In the genomic region with DNA sequence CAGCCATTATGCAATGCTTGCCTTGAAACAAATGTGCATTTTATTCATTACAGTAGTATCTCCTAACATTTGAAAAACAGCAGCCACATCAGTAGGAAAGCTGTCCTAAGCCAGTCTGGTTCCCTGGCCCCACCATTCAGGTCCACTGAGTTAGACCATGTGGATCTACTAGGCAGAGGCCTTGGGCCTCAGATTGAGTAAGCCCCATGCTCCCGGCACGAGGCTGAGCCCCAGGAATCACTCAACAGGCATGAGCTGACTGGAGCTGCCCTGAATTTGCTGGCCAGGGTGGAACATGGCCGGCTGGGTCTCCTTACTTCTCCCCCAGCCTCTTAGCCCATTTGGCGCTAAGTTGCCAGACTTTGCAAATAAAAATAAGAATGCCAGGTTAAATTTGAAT, we compare ENCODE assay signal across 18 cellular contexts.
DNase-seq lines count a peak whose midpoint lies in the region; ATAC-seq, FAIRE-seq and TF ChIP-seq lines count a peak whose summit lies in the region.
"Had no signal": no experiment of that assay in that cellular context is flagged by ENCODE, and none has a peak within 500 bp of the region (broad histone marks: within the 10 kb centered on the region; RNA-seq: fewer than 3 reads in every experiment).

No MANE protein-coding gene starts in this region.

- TF ChIP-seq EP300 in HepG2 (IDR thresholded peaks at IDR 0.05; ENCODE audit: low read depth in 2 of 2, low read length in 2 of 2) (no peak), HepG2 (CRISPR knock-in tag; IDR thresholded peaks at IDR 0.05; ENCODE audit: borderline replicate concordance) (no peak)

- H3K36me3 ChIP-seq in HepG2 (replicated peaks in 1 of 2; ENCODE audit: control insufficient read depth in 1 of 2, insufficient read depth in 2 of 2, low read length in 2 of 2) (no peaks in the 10 kb centered on the region), right lobe of liver (no peaks in the 10 kb centered on the region), Peyer's patch (no peaks in the 10 kb centered on the region), muscle layer of colon (ENCODE audit: insufficient read depth, low read length) (no peaks in the 10 kb centered on the region), upper lobe of right lung (no peaks in the 10 kb centered on the region)
- H3K36me3 ChIP-seq: HAP-1, SJCRH30 had no signal

- H3K9ac ChIP-seq in HepG2 (ENCODE audit: insufficient read depth, low read depth, low read length) (no peak overlapping the region), muscle layer of colon (ENCODE audit: low read length) (no peak overlapping the region)

- TF ChIP-seq POLR2A in HepG2 (IDR thresholded peaks at IDR 0.05; ENCODE audit: insufficient read depth in 1 of 2, low read depth in 2 of 2, low read length in 2 of 2) (no peak), right lobe of liver (IDR thresholded peaks at IDR 0.05) (no peak), Peyer's patch (IDR thresholded peaks at IDR 0.05) (no peak)

- H3K4me3 ChIP-seq in HepG2 (replicated peaks in 1 of 3; ENCODE audit: insufficient read depth in 1 of 3, low read depth in 2 of 3, low read length in 3 of 3), result no peak overlapping the region
- H3K4me3 ChIP-seq in right lobe of liver, result no peak overlapping the region
- no peak overlapping the region for H3K4me3 ChIP-seq in Peyer's patch
- no peak overlapping the region for H3K4me3 ChIP-seq in muscle layer of colon (ENCODE audit: low read depth in 1 of 2, low read length in 2 of 2)
- no peak overlapping the region for H3K4me3 ChIP-seq in upper lobe of right lung
- H3K4me3 ChIP-seq: HAP-1, SJCRH30 had no signal

- BruUV-seq in HepG2 (replicated peaks; lab: Mats Ljungman, UMichigan), result no TSS peak

- no peak overlapping the region for H2AFZ ChIP-seq in HepG2 (ENCODE audit: low read length)

- DNase-seq in HepG2 (ENCODE audit: low spot score), result no peak
- DNase-seq in right lobe of liver, result no peak
- peak in 2 of 3 donors; percentile 19 to 45 for DNase-seq in Peyer's patch
- peak; percentile 43 for DNase-seq in upper lobe of right lung
- no peak for DNase-seq in activated CD4-positive, alpha-beta T cell treated with anti-CD3 and anti-CD28 coated beads, Interleukin-2, amount 50 U/mL, for 1 hour
- DNase-seq in SKM-1 (lab: John Stamatoyannopoulos, UW; ENCODE audit: unreplicated experiment), result no peak
- DNase-seq in UCSD-AML1 (lab: John Stamatoyannopoulos, UW; ENCODE audit: unreplicated experiment), result no peak
- DNase-seq: DMS 273 treated with DMSO at 0.1 percent for 48 hours; GDM1; NCI-H1105; NCI-H1694; NCI-H2081 treated with DMSO at 0.1 percent for 48 hours; NK-92 treated with Interleukin-12 subunit alpha and Interleukin-12 subunit beta, amount 100 ng/mL, for 24 hours; SJCRH30 had no signal

- no peaks in the 10 kb centered on the region for H4K20me1 ChIP-seq in HepG2 (ENCODE audit: insufficient read depth, low read length)

- CTCF ChIA-PET in HepG2 (lab: Yijun Ruan, JAX; ENCODE audit: low intra/inter-chr PET ratio, low total read pairs), result no interaction called here

- peaks cover 9% of the 10 kb centered on the region for H3K9me3 ChIP-seq in HepG2 (ENCODE audit: low read length)
- peaks cover 0 to 6% (median 0%) of the 10 kb centered on the region in 4 donors for H3K9me3 ChIP-seq in right lobe of liver
- peaks cover 0 to 5% (median 0%) of the 10 kb centered on the region in 4 donors for H3K9me3 ChIP-seq in Peyer's patch
- no peaks in the 10 kb centered on the region for H3K9me3 ChIP-seq in muscle layer of colon (ENCODE audit: low read length)
- H3K9me3 ChIP-seq in upper lobe of right lung, result peaks cover 10% of the 10 kb centered on the region
- H3K9me3 ChIP-seq: HAP-1 had no signal

- in situ Hi-C loops in HepG2 (cut with HindIII; ENCODE audit: extremely low pct_ligation_motif_present, low pct_unique_long_range_greater_than_20kb), result no loop called here

- H3K79me2 ChIP-seq in HepG2 (ENCODE audit: insufficient read depth, low read length), result no peaks in the 10 kb centered on the region

- H3K27me3 ChIP-seq in HepG2 (ENCODE audit: control insufficient read depth in 1 of 2, insufficient read depth in 2 of 2, low read length in 2 of 2), result no peaks in the 10 kb centered on the region
- H3K27me3 ChIP-seq in right lobe of liver, result no peaks in the 10 kb centered on the region
- H3K27me3 ChIP-seq in Peyer's patch, result no peaks in the 10 kb centered on the region
- H3K27me3 ChIP-seq in muscle layer of colon (ENCODE audit: control insufficient read depth in 1 of 2, insufficient read depth in 2 of 2, low read length in 2 of 2), result no peaks in the 10 kb centered on the region
- no peaks in the 10 kb centered on the region for H3K27me3 ChIP-seq in upper lobe of right lung
- H3K27me3 ChIP-seq: SJCRH30 had no signal

- no peak overlapping the region for H3K4me2 ChIP-seq in HepG2 (ENCODE audit: low read depth, low read length)

- TF ChIP-seq CTCF in HepG2 (CRISPR knock-in tag; IDR thresholded peaks at IDR 0.05), result no peak
- no peak for TF ChIP-seq CTCF in right lobe of liver (IDR thresholded peaks at IDR 0.05)
- TF ChIP-seq CTCF in Peyer's patch (IDR thresholded peaks at IDR 0.05), result no peak
- no peak for TF ChIP-seq CTCF in upper lobe of right lung (IDR thresholded peaks at IDR 0.05)

- TF ChIP-seq RAD21 in HepG2 (CRISPR knock-in tag; IDR thresholded peaks at IDR 0.05), result no peak

- H3K27ac ChIP-seq in HepG2 (ENCODE audit: extremely low read length, insufficient read depth, low read length) (no peak overlapping the region), right lobe of liver (no peak overlapping the region), Peyer's patch (no peak overlapping the region), muscle layer of colon (ENCODE audit: low read depth, low read length) (peak overlapping the region; percentile 55), upper lobe of right lung (no peak overlapping the region)
- H3K27ac ChIP-seq: C4-2B, SJCRH30 had no signal

- no peak for FAIRE-seq in HepG2 (lab: Jason Lieb, UNC)
- FAIRE-seq: HTR-8/SVneo had no signal

- no peak for ATAC-seq in HepG2
- ATAC-seq in right lobe of liver, result no peak
- no peak for ATAC-seq in upper lobe of right lung

- 76% methylated on average over 4 of the region's 4 CpGs for WGBS in HepG2 (ENCODE audit: low lambda C conversion rate)
- WGBS in right lobe of liver (ENCODE audit: insufficient coverage, low coverage, low lambda C conversion rate, missing lambda C conversion rate), result 77% methylated on average over 3 of the region's 4 CpGs

- H3K4me1 ChIP-seq in HepG2 (ENCODE audit: insufficient read depth, low read length), result peaks cover 16% of the 10 kb centered on the region
- H3K4me1 ChIP-seq in right lobe of liver, result no peaks in the 10 kb centered on the region
- H3K4me1 ChIP-seq in Peyer's patch, result peaks cover 4 to 24% (median 6%) of the 10 kb centered on the region in 4 donors
- peaks cover 30% of the 10 kb centered on the region for H3K4me1 ChIP-seq in muscle layer of colon (ENCODE audit: insufficient read depth, low read length)
- H3K4me1 ChIP-seq in upper lobe of right lung, result no peaks in the 10 kb centered on the region
- H3K4me1 ChIP-seq: HAP-1 had no signal

- POLR2A ChIA-PET in HepG2 (lab: Yijun Ruan, JAX), result no interaction called here

- intact Hi-C loops in HepG2 (cut with micrococcal nuclease; ENCODE audit: unreplicated experiment) (no loop called here), right lobe of liver (cut with DNase I) (loop anchor here in 1 of 2 donors (10.0 kb wide), 1 partner anchor 158 kb away; no protein-coding TSS in a partner anchor), upper lobe of right lung (cut with DNase I) (no loop called here)

TF ChIP-seq in HepG2, 621 proteins besides CTCF, POLR2A, EP300 and RAD21 (continues in another document):
- TF ChIP-seq ZNF687 (CRISPR knock-in tag; IDR thresholded peaks at IDR 0.05) (peak; percentile 57), SALL1 (CRISPR knock-in tag; IDR thresholded peaks at IDR 0.05) (peak; percentile 42; the same call in 1 of the 2 replicates), ZNF558 (CRISPR knock-in tag; IDR thresholded peaks at IDR 0.05; ENCODE audit: borderline replicate concordance) (0 out of 2 replicates have a peak, but pooled peaks have one; percentile 31), ZNF639 (CRISPR knock-in tag; conservative IDR thresholded peaks at IDR 0.05) (no peak), ZSCAN20 (CRISPR knock-in tag; IDR thresholded peaks at IDR 0.05; ENCODE audit: borderline replicate concordance) (no peak)

Comparison
In these comparisons a context has a peak if more than half of its experiments do, and no peak if none do; other contexts are left out.
1. DNase-seq: peak in Peyer's patch (2 of 3) and upper lobe of right lung (single experiment); none in HepG2 (single experiment), right lobe of liver (0 of 3), activated CD4-positive, alpha-beta T cell treated with anti-CD3 and anti-CD28 coated beads, Interleukin-2, amount 50 U/mL, for 1 hour (single experiment), SKM-1 (single experiment) and UCSD-AML1 (single experiment).